18 cellular contexts compared by ENCODE assay signal in genomic region chr13:35892837-35893814, GRCh38.
"Had no signal": no experiment of that assay in that cellular context is flagged by ENCODE, and none has a peak within 500 bp of the region (broad histone marks: within the 10 kb centered on the region; RNA-seq: fewer than 3 reads in every experiment).

No MANE protein-coding gene starts in this region.

- ATAC-seq: gastroesophageal sphincter; naive thymus-derived CD8-positive, alpha-beta T cell; psoas muscle had no signal

- H3K4me2 ChIP-seq: hepatocyte had no signal

- H3K4me1 Mint-ChIP-seq: naive thymus-derived CD8-positive, alpha-beta T cell had no signal

- H3K4me3 ChIP-seq: esophagus squamous epithelium, gastroesophageal sphincter, hepatocyte, left ventricle myocardium inferior, psoas muscle, sigmoid colon, skin epidermis, stomach, thoracic aorta, transverse colon had no signal

- H3K4me1 ChIP-seq: esophagus squamous epithelium, psoas muscle, transverse colon had no signal

- H2AFZ ChIP-seq: hepatocyte had no signal

- DNase-seq: effector memory CD4-positive, alpha-beta T cell; esophagus squamous epithelium; left ventricle myocardium inferior; naive thymus-derived CD8-positive, alpha-beta T cell; psoas muscle; sigmoid colon; stimulated activated CD4-positive, alpha-beta T cell treated with anti-CD3 and anti-CD28 coated beads, Interleukin-2, amount 100 ng/mL, for 24 hours; stimulated activated CD4-positive, alpha-beta T cell treated with anti-CD3 and anti-CD28 coated beads, Interleukin-4, amount 100 ng/mL, for 4 hours; stimulated activated naive CD4-positive, alpha-beta T cell; stomach; substantia nigra; transverse colon had no signal

- H3K27ac ChIP-seq: esophagus squamous epithelium, gastroesophageal sphincter, hepatocyte, left ventricle myocardium inferior, neutrophil, psoas muscle, sigmoid colon, skin epidermis, stomach, thoracic aorta, transverse colon had no signal

- H3K36me3 ChIP-seq: esophagus squamous epithelium, gastroesophageal sphincter, left ventricle myocardium inferior, neutrophil, sigmoid colon, stomach, thoracic aorta, transverse colon had no signal

- H3K79me2 ChIP-seq: hepatocyte had no signal

- H3K9me3 ChIP-seq: esophagus squamous epithelium, gastroesophageal sphincter, left ventricle myocardium inferior, neutrophil, psoas muscle, sigmoid colon, stomach, thoracic aorta, transverse colon had no signal

- FAIRE-seq: endometrium had no signal

- H3K4me3 Mint-ChIP-seq: naive thymus-derived CD8-positive, alpha-beta T cell had no signal

- H3K36me3 Mint-ChIP-seq: naive thymus-derived CD8-positive, alpha-beta T cell had no signal

- H3K27me3 ChIP-seq: esophagus squamous epithelium, gastroesophageal sphincter, hepatocyte, neutrophil, sigmoid colon, stomach, transverse colon had no signal

- H3K27ac Mint-ChIP-seq: naive thymus-derived CD8-positive, alpha-beta T cell had no signal
